27 cellular contexts compared by ENCODE assay signal in the genomic region with DNA sequence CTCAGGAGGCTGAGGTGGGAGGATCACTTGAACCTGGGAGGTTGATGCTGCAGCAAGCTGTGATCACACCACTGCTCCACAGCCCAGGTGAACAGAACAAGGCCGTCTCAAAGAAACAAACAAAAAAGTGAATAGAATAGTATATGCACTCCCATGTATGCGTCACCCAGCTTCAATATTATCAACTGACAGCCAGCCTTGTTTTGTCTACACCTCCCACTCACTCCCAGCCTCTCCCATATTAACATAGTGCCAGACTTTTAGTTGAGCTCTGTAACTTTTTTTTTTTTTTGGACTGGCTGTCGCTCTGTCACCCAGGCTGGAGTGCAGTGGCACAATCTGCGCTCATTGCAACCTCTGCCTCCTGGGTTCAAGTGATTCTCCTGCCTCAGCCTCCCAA.
"Had no signal": no experiment of that assay in that cellular context is flagged by ENCODE, and none has a peak within 500 bp of the region (broad histone marks: within the 10 kb centered on the region; RNA-seq: fewer than 3 reads in every experiment).

No MANE protein-coding gene starts in this region.

- H3K27me3 ChIP-seq: SJSA1 had no signal

- ATAC-seq: activated CD4-positive, alpha-beta T cell treated with anti-CD3 and anti-CD28 coated beads for 36 hours; activated CD4-positive, CD25-positive, alpha-beta regulatory T cell treated with anti-CD3 and anti-CD28 coated beads, Interleukin-2, amount 50 U/mL, for 24 hours; activated CD8-positive, alpha-beta memory T cell treated with anti-CD3 and anti-CD28 coated beads, Interleukin-2, amount 10 ng/mL, durations not matched to agents 7 days and 5 days; activated naive CD8-positive, alpha-beta T cell treated with anti-CD3 and anti-CD28 coated beads, Interleukin-2, amount 50 U/mL, for 24 hours; WTC11 had no signal

- H3K4me1 ChIP-seq: SJSA1 had no signal

- H3K9me3 ChIP-seq: SJSA1, SK-N-SH had no signal

- H3K9ac ChIP-seq: SK-N-SH had no signal

- H3K36me3 ChIP-seq: SJSA1 had no signal

- H3K4me2 ChIP-seq: SK-N-SH had no signal

- FAIRE-seq: bronchial epithelial cell had no signal

- H3K4me3 ChIP-seq: SJSA1 had no signal

- H3K27ac ChIP-seq: SJSA1 had no signal

- DNase-seq: activated CD4-positive, alpha-beta memory T cell treated with anti-CD3 and anti-CD28 coated beads, Interleukin-2, amount 10 ng/mL, durations not matched to agents 7 days and 5 days; activated CD4-positive, alpha-beta T cell treated with anti-CD3 and anti-CD28 coated beads for 36 hours; activated CD4-positive, alpha-beta T cell treated with anti-CD3 and anti-CD28 coated beads, Interleukin-2, amount 50 U/mL, for 1 hour; activated CD8-positive, alpha-beta memory T cell treated with anti-CD3 and anti-CD28 coated beads for 24 hours; activated CD8-positive, alpha-beta memory T cell treated with anti-CD3 and anti-CD28 coated beads, Interleukin-2, amount 10 ng/mL, durations not matched to agents 7 days and 5 days; activated CD8-positive, alpha-beta memory T cell treated with anti-CD3 and anti-CD28 coated beads, Interleukin-2, amount 50 U/mL, for 48 hours; activated effector memory CD4-positive, alpha-beta T cell treated with Interleukin-2 at 50 U/mL for 16 hours; activated naive CD4-positive, alpha-beta T cell treated with anti-CD3 and anti-CD28 coated beads, Interleukin-2, amount 10 ng/mL, durations not matched to agents 7 days and 5 days; activated naive CD8-positive, alpha-beta T cell treated with anti-CD3 and anti-CD28 coated beads, Interleukin-2, amount 50 U/mL, for 24 hours; activated T-cell treated with anti-CD3 and anti-CD28 coated beads, Interleukin-2, amount 50 U/mL, for 48 hours; anterior cingulate cortex; central memory CD4-positive, alpha-beta T cell; NCI-H1092 treated with DMSO at 0.1 percent for 48 hours; NCI-H1417; NCI-H146; NCI-H187; NCI-H2029 treated with DMSO at 0.1 percent for 48 hours; NCI-H2107; NCI-H2171; NCI-H446; NCI-H510A treated with DMSO at 0.1 percent for 48 hours; SHP77; SK-N-SH had no signal
